In genomic region chr6:27312146-27312949, GRCh38 we compare ENCODE assay signal across 8 cellular contexts. TPM values are rescaled to one million over a fixed set of nuclear protein-coding genes. Genes with fewer than 3 reads are reported as not detected.
A peak's percentile ranks its signal among the peaks of the same experiment; 100 is the strongest.
DNase-seq lines count a peak whose midpoint lies in the region; ATAC-seq and TF ChIP-seq lines count a peak whose summit lies in the region.

POM121L2 (minus strand) TSS chr6:27312273; CDS start chr6:27312170, 103 bp downstream.

- no peaks in the 10 kb centered on the region for H3K36me3 Mint-ChIP-seq in activated CD4-positive, alpha-beta T cell treated with anti-CD3 and anti-CD28 coated beads, Interleukin-2, amount 10 ng/mL, durations not matched to agents 7 days and 5 days (ENCODE audit: low read depth)

- CTCF ChIA-PET in activated CD4-positive, alpha-beta T cell treated with anti-CD3 and anti-CD28 coated beads, Interleukin-2, amount 10 ng/mL, durations not matched to agents 7 days and 5 days (lab: Charles Lee), result interaction anchor here (0.5 to 1.3 kb wide), 10 partner anchors 61 to 440 kb away, joined by 3 to 4 read pairs (median 3); no protein-coding TSS in a partner anchor

- no peaks in the 10 kb centered on the region for H3K9me3 Mint-ChIP-seq in activated CD4-positive, alpha-beta T cell treated with anti-CD3 and anti-CD28 coated beads, Interleukin-2, amount 10 ng/mL, durations not matched to agents 7 days and 5 days

- H3K9me3 ChIP-seq in mesodermal cell (ENCODE audit: control insufficient read depth, low read length), result peaks cover 12% of the 10 kb centered on the region

- peaks cover 2 to 100% (median 66%) of the 10 kb centered on the region in 45 donors for H3K27me3 ChIP-seq in dorsolateral prefrontal cortex

- no peaks in the 10 kb centered on the region for H3K4me1 ChIP-seq in mesodermal cell (ENCODE audit: control insufficient read depth, insufficient read depth, low read length, poor library complexity, severe bottlenecking)

- no peak for ATAC-seq in HG03439 (IDR thresholded peaks at IDR 0.05; ENCODE audit: unreplicated experiment)

- POLR2A ChIA-PET in activated CD4-positive, alpha-beta T cell treated with anti-CD3 and anti-CD28 coated beads, Interleukin-2, amount 10 ng/mL, durations not matched to agents 7 days and 5 days (lab: Charles Lee), result no interaction called here

- no peak within 1 kb of the TSS for H3K27ac Mint-ChIP-seq in activated CD4-positive, alpha-beta T cell treated with anti-CD3 and anti-CD28 coated beads, Interleukin-2, amount 10 ng/mL, durations not matched to agents 7 days and 5 days

- no peak within 1 kb of the TSS for H3K27ac ChIP-seq in dorsolateral prefrontal cortex
- H3K27ac ChIP-seq in mesodermal cell (ENCODE audit: low read depth, low read length, severe bottlenecking), result no peak within 1 kb of the TSS

- intact Hi-C loops in dorsolateral prefrontal cortex (cut with DNase I), result no loop called here

- peaks cover 79% of the 10 kb centered on the region for H3K27me3 Mint-ChIP-seq in activated CD4-positive, alpha-beta T cell treated with anti-CD3 and anti-CD28 coated beads, Interleukin-2, amount 10 ng/mL, durations not matched to agents 7 days and 5 days

- TF ChIP-seq CTCF in dorsolateral prefrontal cortex (IDR thresholded peaks at IDR 0.05 in 54 of 56, conservative IDR thresholded peaks at IDR 0.05 in 2 of 56; ENCODE audit: low read depth in 1 of 56, partially characterized antibody in 56 of 56), result peak; percentile 18 to 61 (median 42)

- H3K4me1 Mint-ChIP-seq in activated CD4-positive, alpha-beta T cell treated with anti-CD3 and anti-CD28 coated beads, Interleukin-2, amount 10 ng/mL, durations not matched to agents 7 days and 5 days, result peaks cover 12% of the 10 kb centered on the region

- DNase-seq in COR-L47 (lab: John Stamatoyannopoulos, UW), result peak; percentile 55
- DNase-seq in H4 (ENCODE audit: low spot score), result peak; percentile 21
- DNase-seq in NCI-H2227 (lab: John Stamatoyannopoulos, UW; ENCODE audit: unreplicated experiment), result peak; percentile 68
- DNase-seq in activated CD4-positive, alpha-beta T cell treated with anti-CD3 and anti-CD28 coated beads, Interleukin-2, amount 10 ng/mL, durations not matched to agents 7 days and 5 days, result peak; percentile 68
- DNase-seq in dorsolateral prefrontal cortex, result peak in 5 of 10 donors; percentile 37 to 63 (median 51)
- peak; percentile 41 for DNase-seq in stimulated activated CD8-positive, alpha-beta memory T cell treated with anti-CD3 and anti-CD28 coated beads, Interleukin-4, amount 100 ng/mL, for 24 hours (ENCODE audit: low read depth)

- H3K4me3 Mint-ChIP-seq in activated CD4-positive, alpha-beta T cell treated with anti-CD3 and anti-CD28 coated beads, Interleukin-2, amount 10 ng/mL, durations not matched to agents 7 days and 5 days, result peak within 1 kb of the TSS; percentile 74

- peak within 1 kb of the TSS; percentile 22 to 64 (median 49) for H3K4me3 ChIP-seq in dorsolateral prefrontal cortex
- H3K4me3 ChIP-seq in mesodermal cell (ENCODE audit: extremely low read depth, insufficient read depth, low read length, poor library complexity, severe bottlenecking), result peak within 1 kb of the TSS; percentile 53

- 1 to 2% methylated on average over 57 to 63 of the region's 64 CpGs for WGBS in mesodermal cell (ENCODE audit: insufficient coverage in 2 of 2), 2 experiments

- no peaks in the 10 kb centered on the region for H3K36me3 ChIP-seq in mesodermal cell (ENCODE audit: control insufficient read depth, insufficient read depth, low read length)

RNA-seq across cellular contexts. Expression of gene POM121L2, which starts in this region (rescaled TPM):
- not detected in 2 replicates for total RNA-seq in H4 (2014; rRNA removed; shearing (Covaris generic))
- not detected for total RNA-seq in activated CD4-positive, alpha-beta T cell treated with anti-CD3 and anti-CD28 coated beads, Interleukin-2, amount 10 ng/mL, durations not matched to agents 7 days and 5 days
- total RNA-seq in dorsolateral prefrontal cortex, result 1 to 10 TPM in 1 of 120 experiments, under 1 TPM in 44, not detected in 75; 0.14 to 1.0 (median 0.28) TPM
- polyA plus RNA-seq in mesodermal cell (2013, experiment 1 of 2), result not detected
- polyA plus RNA-seq in mesodermal cell (2013, experiment 2 of 2), result not detected

Comparison
In these comparisons a context has a peak if more than half of its experiments do, and no peak if none do; other contexts are left out.
1. Peak in DNase-seq in H4; RNA of the gene not detected or under 1 TPM.
2. Peak in DNase-seq in activated CD4-positive, alpha-beta T cell treated with anti-CD3 and anti-CD28 coated beads, Interleukin-2, amount 10 ng/mL, durations not matched to agents 7 days and 5 days; RNA of the gene not detected or under 1 TPM.